Comparison of ENCODE assay signal across 8 cellular contexts in genomic region chr20:25148181-25148981, GRCh38. TPM values are rescaled to one million over a fixed set of nuclear protein-coding genes. Genes with fewer than 3 reads are reported as not detected.
DNase-seq lines count a peak whose midpoint lies in the region; ATAC-seq and TF ChIP-seq lines count a peak whose summit lies in the region.

No MANE protein-coding gene starts in this region.

- H3K9me2 ChIP-seq in PC-3 (replicated peaks; ENCODE audit: low read length) = no peaks in the 10 kb centered on the region

- intact Hi-C loops in esophagus squamous epithelium (cut with DNase I) = no loop called here
- intact Hi-C loops in PC-3 (cut with micrococcal nuclease) = no loop called here

- peak overlapping the region; percentile 56 for H2BK120ac ChIP-seq in neuronal stem cell (ENCODE audit: low read depth, low read length)

- POLR2A ChIA-PET in PC-3 (lab: Charles Lee; ENCODE audit: unreplicated experiment) = no interaction called here

- DNase-seq in HK-2 (ENCODE audit: unreplicated experiment) (peak; percentile 30), activated T-cell treated with anti-CD3 and anti-CD28 coated beads for 4 hours (peak; percentile 56), esophagus squamous epithelium (lab: John Stamatoyannopoulos, UW) (no peak), neuronal stem cell (ENCODE audit: low spot score) (no peak), GM13977 (ENCODE audit: low spot score) (no peak), PC-3 (no peak)

- no peaks in the 10 kb centered on the region for H4K20me1 ChIP-seq in PC-3 (ENCODE audit: low read length)

- peak overlapping the region; percentile 53 for H4K8ac ChIP-seq in neuronal stem cell (ENCODE audit: low read depth, low read length)

- peak overlapping the region; percentile 86 for H2AK5ac ChIP-seq in neuronal stem cell (ENCODE audit: low read depth, low read length)

- H3K23ac ChIP-seq in neuronal stem cell (ENCODE audit: low read depth, low read length, poor library complexity) = peak overlapping the region; percentile 8

- no TSS peak for BruUV-seq in PC-3 (replicated peaks; lab: Mats Ljungman, UMichigan)

- no peaks in the 10 kb centered on the region for H3F3A ChIP-seq in PC-3 (ENCODE audit: low read length, unreplicated experiment)

- H3K9me3 ChIP-seq in esophagus squamous epithelium = no peaks in the 10 kb centered on the region
- H3K9me3 ChIP-seq in neuronal stem cell (replicated peaks in 1 of 2; ENCODE audit: control insufficient read depth in 2 of 2, insufficient read depth in 1 of 2, low read depth in 1 of 2, low read length in 2 of 2) = no peaks in the 10 kb centered on the region
- H3K9me3 ChIP-seq in stomach smooth muscle (ENCODE audit: control insufficient read depth in 2 of 2, low read length in 2 of 2) = no peaks in the 10 kb centered on the region
- H3K9me3 ChIP-seq in PC-3 (ENCODE audit: low read length) = no peaks in the 10 kb centered on the region

- peaks cover 0 to 59% (median 4%) of the 10 kb centered on the region in 4 donors for H3K27me3 ChIP-seq in esophagus squamous epithelium
- H3K27me3 ChIP-seq in neuronal stem cell (ENCODE audit: control insufficient read depth in 3 of 3, insufficient read depth in 3 of 3, low read depth in 1 of 3, low read length in 3 of 3) = no peaks in the 10 kb centered on the region
- H3K27me3 ChIP-seq in stomach smooth muscle (ENCODE audit: control insufficient read depth in 1 of 2, insufficient read depth in 2 of 2, low read length in 2 of 2) = peaks cover 18 to 27% of the 10 kb centered on the region in 2 donors
- no peaks in the 10 kb centered on the region for H3K27me3 ChIP-seq in PC-3 (ENCODE audit: low read length)

- H3K4ac ChIP-seq in neuronal stem cell (ENCODE audit: low read length) = peak overlapping the region; percentile 43

- H3K4me3 ChIP-seq in esophagus squamous epithelium (peak overlapping the region; percentile 22 to 64 (median 36)), neuronal stem cell (ENCODE audit: low read length in 2 of 2) (no peak overlapping the region), stomach smooth muscle (ENCODE audit: low read length in 2 of 2) (peak overlapping the region; percentile 70 to 73), PC-3 (ENCODE audit: low read length) (no peak overlapping the region)

- no peaks in the 10 kb centered on the region for H3K79me1 ChIP-seq in neuronal stem cell (ENCODE audit: low read depth, low read length)

- TF ChIP-seq CTCF in esophagus squamous epithelium (IDR thresholded peaks at IDR 0.05) (no peak), GM13977 (IDR thresholded peaks at IDR 0.05; ENCODE audit: extremely low read depth, insufficient read depth, missing control alignments) (no peak), PC-3 (conservative IDR thresholded peaks at IDR 0.05; ENCODE audit: low read depth, low read length) (no peak)

- H3K36me3 ChIP-seq in esophagus squamous epithelium (no peaks in the 10 kb centered on the region), neuronal stem cell (replicated peaks in 1 of 2; ENCODE audit: control insufficient read depth in 2 of 2, insufficient read depth in 2 of 2, low read length in 2 of 2) (no peaks in the 10 kb centered on the region), stomach smooth muscle (ENCODE audit: control insufficient read depth in 2 of 2, insufficient read depth in 2 of 2, low read length in 2 of 2) (no peaks in the 10 kb centered on the region), PC-3 (ENCODE audit: low read depth, low read length) (no peaks in the 10 kb centered on the region)

- H2BK5ac ChIP-seq in neuronal stem cell (ENCODE audit: low read length) = peak overlapping the region; percentile 88

- H3K79me2 ChIP-seq in PC-3 (ENCODE audit: low read length) = no peaks in the 10 kb centered on the region

- no peak overlapping the region for H3K14ac ChIP-seq in neuronal stem cell (ENCODE audit: low read length)

- CTCF ChIA-PET in PC-3 (lab: Charles Lee) = no interaction called here

- ATAC-seq in GM19395 (IDR thresholded peaks at IDR 0.05; ENCODE audit: unreplicated experiment) (no peak), PC-3 (no peak)

- peak overlapping the region; percentile 86 for H2BK15ac ChIP-seq in neuronal stem cell (ENCODE audit: low read length)

- peak overlapping the region; percentile 76 for H4K91ac ChIP-seq in neuronal stem cell (ENCODE audit: low read depth, low read length, poor library complexity)

- no peak for TF ChIP-seq POLR2A in esophagus squamous epithelium (IDR thresholded peaks at IDR 0.05)

- no peak overlapping the region for H3K4me2 ChIP-seq in neuronal stem cell (ENCODE audit: insufficient read depth, low read length, poor library complexity, severe bottlenecking)
- no peak overlapping the region for H3K4me2 ChIP-seq in PC-3 (ENCODE audit: low read length)

- peak overlapping the region; percentile 6 for H3K9ac ChIP-seq in neuronal stem cell (ENCODE audit: low read depth, low read length, poor library complexity)
- H3K9ac ChIP-seq in stomach smooth muscle (ENCODE audit: low read length in 2 of 2) = peak overlapping the region; percentile 4 to 42
- H3K9ac ChIP-seq in PC-3 (ENCODE audit: low read length) = no peak overlapping the region

- H3K4me1 ChIP-seq in esophagus squamous epithelium = peaks cover 6 to 13% (median 9%) of the 10 kb centered on the region in 3 donors
- peaks cover 16 to 20% of the 10 kb centered on the region in 2 donors for H3K4me1 ChIP-seq in neuronal stem cell (ENCODE audit: control insufficient read depth in 2 of 2, insufficient read depth in 1 of 2, low read depth in 1 of 2, low read length in 2 of 2)
- peaks cover 12% of the 10 kb centered on the region for H3K4me1 ChIP-seq in stomach smooth muscle (ENCODE audit: control insufficient read depth, insufficient read depth, low read length)
- H3K4me1 ChIP-seq in PC-3 (ENCODE audit: insufficient read depth, low read length) = no peaks in the 10 kb centered on the region

- H2BK12ac ChIP-seq in neuronal stem cell (ENCODE audit: low read length) = peak overlapping the region; percentile 70

- H3K27ac ChIP-seq in esophagus squamous epithelium (no peak overlapping the region), neuronal stem cell (replicated peaks; ENCODE audit: low read length) (peak overlapping the region; percentile 85), stomach smooth muscle (ENCODE audit: low read length) (no peak overlapping the region), PC-3 (ENCODE audit: low read length) (no peak overlapping the region)

- 16 to 17% methylated on average over 14 to 22 of the region's 61 CpGs for WGBS in esophagus squamous epithelium, 2 donors
- no CpG with 5 or more reads among the region's 61 CpGs for WGBS in neuronal stem cell (ENCODE audit: extremely low coverage in 2 of 2, insufficient read length in 2 of 2, insufficient replicate concordance in 1 of 2), 2 donors

- peak overlapping the region; percentile 97 for H3K18ac ChIP-seq in neuronal stem cell (ENCODE audit: low read length)

- H2AFZ ChIP-seq in neuronal stem cell (ENCODE audit: low read length) (peak overlapping the region; percentile 8), PC-3 (ENCODE audit: low read length) (no peak overlapping the region)

- in situ Hi-C loops in GM13977 (cut with MboI; ENCODE audit: low pct_unique_long_range_greater_than_20kb, low sequenced_read_pairs, unreplicated experiment) = no loop called here

RNA-seq across cellular contexts. Expression of gene ENTPD6, which starts 47.1 kb away (rescaled TPM):
- 10 to 100 TPM; 26.5 to 48.4 (median 40.2) TPM for total RNA-seq in esophagus squamous epithelium
- polyA plus RNA-seq in neuronal stem cell (2013, experiment 1 of 2) = 50.6 TPM
- 48.4 TPM for polyA plus RNA-seq in neuronal stem cell (2013, experiment 2 of 2)
- 122 and 150 TPM in 2 replicates for total RNA-seq in PC-3 (2014; rRNA removed)

Comparison
In these comparisons a context has a peak if more than half of its experiments do, and no peak if none do; other contexts are left out.
1. DNase-seq: peak in HK-2 (single experiment) and activated T-cell treated with anti-CD3 and anti-CD28 coated beads for 4 hours (single experiment); none in esophagus squamous epithelium (single experiment), neuronal stem cell (single experiment), GM13977 (single experiment) and PC-3 (single experiment).
2. H3K4me3 ChIP-seq: peak in esophagus squamous epithelium (4 of 4) and stomach smooth muscle (2 of 2); none in neuronal stem cell (0 of 2) and PC-3 (single experiment).